In the genomic region with DNA sequence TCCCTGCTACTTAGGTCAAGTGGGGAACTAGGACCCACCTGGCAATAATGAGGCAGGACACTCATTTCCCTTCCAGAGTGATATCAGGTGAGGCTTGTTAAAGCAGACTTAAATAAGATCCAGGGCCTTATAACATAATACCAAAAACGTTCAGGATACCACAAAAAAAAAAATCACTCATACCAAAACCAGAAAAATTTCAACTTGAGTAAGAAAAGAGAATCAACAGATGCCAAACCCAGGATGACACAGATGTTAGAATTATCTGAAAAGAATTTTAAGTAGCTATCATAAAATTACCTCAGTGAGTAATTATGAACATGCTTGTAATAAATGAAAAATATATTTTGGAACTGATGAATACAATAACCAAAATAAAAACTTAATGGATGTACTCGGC, we compare ENCODE assay signal across 17 cellular contexts.
DNase-seq lines count a peak whose midpoint lies in the region; TF ChIP-seq lines count a peak whose summit lies in the region.
"Had no signal": no experiment of that assay in that cellular context is flagged by ENCODE, and none has a peak within 500 bp of the region (broad histone marks: within the 10 kb centered on the region; RNA-seq: fewer than 3 reads in every experiment).

No MANE protein-coding gene starts in this region.

- H4K20me1 ChIP-seq in PC-9 (ENCODE audit: insufficient read depth): no peaks in the 10 kb centered on the region

- H3K4me3 ChIP-seq in AG10803 (ENCODE audit: low read length) (no peak overlapping the region), PC-9 (no peak overlapping the region), fibroblast of the aortic adventitia (ENCODE audit: low read depth, low read length) (no peak overlapping the region), stomach (no peak overlapping the region), Peyer's patch (no peak overlapping the region)

- 43 to 55% (median 50%) methylated on average over 2 of the region's 2 CpGs for WGBS in stomach, 5 donors

- no peak for TF ChIP-seq EP300 in stomach (IDR thresholded peaks at IDR 0.05)

- H3K9me3 ChIP-seq in PC-9 (ENCODE audit: insufficient read depth, low read depth): peaks cover 25% of the 10 kb centered on the region
- H3K9me3 ChIP-seq in stomach: peaks cover 0 to 39% (median 31%) of the 10 kb centered on the region in 4 donors
- peaks cover 0 to 12% (median 5%) of the 10 kb centered on the region in 4 donors for H3K9me3 ChIP-seq in Peyer's patch

- TF ChIP-seq POLR2A in stomach (IDR thresholded peaks at IDR 0.05): no peak
- no peak for TF ChIP-seq POLR2A in Peyer's patch (IDR thresholded peaks at IDR 0.05)

- CTCF ChIA-PET in PC-9 (lab: Charles Lee): no interaction called here

- H3K79me2 ChIP-seq in PC-9 (ENCODE audit: low read depth): peaks cover 23% of the 10 kb centered on the region

- peak overlapping the region; percentile 98; the same call in 1 of the 2 replicates for H3K27ac ChIP-seq in PC-9
- no peak overlapping the region for H3K27ac ChIP-seq in stomach
- H3K27ac ChIP-seq in Peyer's patch: no peak overlapping the region

- no peak overlapping the region for H2AFZ ChIP-seq in PC-9

- TF ChIP-seq CTCF in AG10803 (conservative IDR thresholded peaks at IDR 0.05; ENCODE audit: low read length) (no peak), PC-9 (conservative IDR thresholded peaks at IDR 0.05) (no peak), fibroblast of the aortic adventitia (IDR thresholded peaks at IDR 0.05; ENCODE audit: insufficient read depth, low read length) (no peak), stomach (IDR thresholded peaks at IDR 0.05) (no peak), Peyer's patch (IDR thresholded peaks at IDR 0.05) (no peak)

- intact Hi-C loops in PC-9 (cut with micrococcal nuclease; ENCODE audit: unreplicated experiment) (loop anchor here (5.0 kb wide), 1 partner anchor 1177 kb away; no protein-coding TSS in a partner anchor), stomach (cut with DNase I; ENCODE audit: low total_unique reads) (no loop called here)

- peaks cover 20% of the 10 kb centered on the region for H3K36me3 ChIP-seq in PC-9 (ENCODE audit: low read depth)
- H3K36me3 ChIP-seq in stomach: no peaks in the 10 kb centered on the region
- no peaks in the 10 kb centered on the region for H3K36me3 ChIP-seq in Peyer's patch

- H3K4me1 ChIP-seq in PC-9 (replicated peaks; ENCODE audit: insufficient read depth) (peaks cover 79% of the 10 kb centered on the region), stomach (no peaks in the 10 kb centered on the region), Peyer's patch (no peaks in the 10 kb centered on the region)

- BruUV-seq in PC-9 (replicated peaks; lab: Mats Ljungman, UMichigan): no TSS peak

- POLR2A ChIA-PET in PC-9 (lab: Charles Lee; ENCODE audit: unreplicated experiment): no interaction called here

- DNase-seq in AG10803 (ENCODE audit: low read depth): peak; percentile 89
- DNase-seq in GM04504 (ENCODE audit: low read depth): peak; percentile 66
- DNase-seq in PC-9: no peak
- DNase-seq in fibroblast of the aortic adventitia (ENCODE audit: low read depth): peak; percentile 36
- DNase-seq in stomach: no peak
- DNase-seq in germinal center (ENCODE audit: low spot score): no peak
- DNase-seq in Peyer's patch: no peak
- no peak for DNase-seq in activated CD4-positive, alpha-beta T cell treated with anti-CD3 and anti-CD28 coated beads for 1 hour
- DNase-seq: CD8-positive, alpha-beta T cell; DND-41; H7; Kasumi-1; NCI-H1092; NCI-H2107; NCI-H345; NCI-H69; SIG-M5 had no signal

- H3F3A ChIP-seq in PC-9 (ENCODE audit: insufficient read depth, low read depth): peaks cover 59% of the 10 kb centered on the region

- H3K27me3 ChIP-seq in PC-9 (ENCODE audit: insufficient read depth, low read depth): no peaks in the 10 kb centered on the region
- H3K27me3 ChIP-seq in stomach: no peaks in the 10 kb centered on the region
- H3K27me3 ChIP-seq in Peyer's patch: no peaks in the 10 kb centered on the region

- H3K9me2 ChIP-seq in PC-9 (ENCODE audit: insufficient read depth): no peaks in the 10 kb centered on the region

- no peak overlapping the region for H3K4me2 ChIP-seq in PC-9

Comparison
In these comparisons a context has a peak if more than half of its experiments do, and no peak if none do; other contexts are left out.
1. DNase-seq: peak in AG10803 (single experiment), GM04504 (single experiment) and fibroblast of the aortic adventitia (single experiment); none in PC-9 (0 of 2), stomach (single experiment), germinal center (single experiment), Peyer's patch (0 of 3) and activated CD4-positive, alpha-beta T cell treated with anti-CD3 and anti-CD28 coated beads for 1 hour (single experiment).